In the genomic region with DNA sequence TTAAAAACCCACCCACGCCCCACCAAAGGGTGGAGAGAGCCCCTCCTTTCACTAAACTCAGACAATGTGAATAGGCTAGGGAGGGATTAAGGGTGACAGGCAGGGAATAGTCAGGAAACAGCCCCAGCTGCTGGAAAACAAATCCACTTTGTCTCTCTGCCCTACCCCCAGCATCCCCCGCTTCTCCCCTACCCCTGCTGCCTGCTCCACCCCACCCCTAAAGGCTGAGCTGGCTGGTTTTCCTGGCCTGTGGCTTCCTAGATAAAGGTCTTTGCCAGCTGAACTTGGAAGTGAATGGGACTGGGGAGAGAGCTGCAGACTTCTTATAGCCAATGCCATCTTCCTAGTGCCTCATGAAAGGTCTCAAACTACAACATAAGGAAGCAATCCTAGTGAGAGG, we compare ENCODE assay signal across 9 cellular contexts. TPM values are rescaled to one million over a fixed set of nuclear protein-coding genes. Genes with fewer than 3 reads are reported as not detected.
DNase-seq lines count a peak whose midpoint lies in the region; ATAC-seq and TF ChIP-seq lines count a peak whose summit lies in the region.
"Had no signal": no experiment of that assay in that cellular context is flagged by ENCODE, and none has a peak within 500 bp of the region (broad histone marks: within the 10 kb centered on the region; RNA-seq: fewer than 3 reads in every experiment).

No MANE protein-coding gene starts in this region.

- H3K4me1 Mint-ChIP-seq in brain: peaks cover 44% of the 10 kb centered on the region
- H3K4me1 Mint-ChIP-seq in activated CD4-positive, alpha-beta memory T cell treated with anti-CD3 and anti-CD28 coated beads, Interleukin-2, amount 10 ng/mL, durations not matched to agents 7 days and 5 days: peaks cover 10% of the 10 kb centered on the region

- H3K4me3 Mint-ChIP-seq in brain: peak overlapping the region in 2 of 5 experiments; percentile 37 to 58
- no peak overlapping the region for H3K4me3 Mint-ChIP-seq in activated CD4-positive, alpha-beta memory T cell treated with anti-CD3 and anti-CD28 coated beads, Interleukin-2, amount 10 ng/mL, durations not matched to agents 7 days and 5 days

- no peaks in the 10 kb centered on the region for H3K9me3 ChIP-seq in left ventricle myocardium inferior (replicated peaks)

- peaks cover 100% of the 10 kb centered on the region for H3K4me1 ChIP-seq in left ventricle myocardium inferior

- peak overlapping the region; percentile 61 to 93 (median 85) for H3K27ac Mint-ChIP-seq in brain
- no peak overlapping the region for H3K27ac Mint-ChIP-seq in activated CD4-positive, alpha-beta memory T cell treated with anti-CD3 and anti-CD28 coated beads, Interleukin-2, amount 10 ng/mL, durations not matched to agents 7 days and 5 days

- H3K27ac ChIP-seq in left ventricle myocardium inferior (replicated peaks): peak overlapping the region; percentile 100

- DNase-seq in C1 segment of cervical spinal cord (lab: John Stamatoyannopoulos, UW) (peak in 11 of 14 donors; percentile 31 to 85 (median 70)), left ventricle myocardium inferior (peak; percentile 56), posterior vena cava (ENCODE audit: low spot score) (peak; percentile 44)
- no peak for DNase-seq in activated CD4-positive, alpha-beta memory T cell treated with anti-CD3 and anti-CD28 coated beads, Interleukin-2, amount 10 ng/mL, durations not matched to agents 7 days and 5 days
- DNase-seq: NCI-H2107 had no signal

- H3K27me3 Mint-ChIP-seq in brain: no peaks in the 10 kb centered on the region
- peaks cover 17% of the 10 kb centered on the region for H3K27me3 Mint-ChIP-seq in activated CD4-positive, alpha-beta memory T cell treated with anti-CD3 and anti-CD28 coated beads, Interleukin-2, amount 10 ng/mL, durations not matched to agents 7 days and 5 days

- no peak for ATAC-seq in GM21381 (IDR thresholded peaks at IDR 0.05; ENCODE audit: unreplicated experiment)
- no peak for ATAC-seq in HG03039 (IDR thresholded peaks at IDR 0.05; ENCODE audit: unreplicated experiment)
- no peak for ATAC-seq in GM21390 (IDR thresholded peaks at IDR 0.05; ENCODE audit: unreplicated experiment)

- no peaks in the 10 kb centered on the region for H3K36me3 Mint-ChIP-seq in brain
- H3K36me3 Mint-ChIP-seq in activated CD4-positive, alpha-beta memory T cell treated with anti-CD3 and anti-CD28 coated beads, Interleukin-2, amount 10 ng/mL, durations not matched to agents 7 days and 5 days (ENCODE audit: low read depth): no peaks in the 10 kb centered on the region

- no peak for TF ChIP-seq CTCF in brain (conservative IDR thresholded peaks at IDR 0.05)
- no peak for TF ChIP-seq CTCF in left ventricle myocardium inferior (IDR thresholded peaks at IDR 0.05; ENCODE audit: borderline replicate concordance)

- peak overlapping the region; percentile 32 for H3K4me3 ChIP-seq in left ventricle myocardium inferior

- POLR2A ChIA-PET in activated CD4-positive, alpha-beta memory T cell treated with anti-CD3 and anti-CD28 coated beads, Interleukin-2, amount 10 ng/mL, durations not matched to agents 7 days and 5 days (lab: Charles Lee): interaction anchor here (1.5 to 3.8 kb wide), 3 partner anchors 15 to 95 kb away, joined by 4 to 18 read pairs (median 13); a partner anchor contains a TSS

- peaks cover 0 to 5% (median 2%) of the 10 kb centered on the region in 5 experiments for H3K9me3 Mint-ChIP-seq in brain
- no peaks in the 10 kb centered on the region for H3K9me3 Mint-ChIP-seq in activated CD4-positive, alpha-beta memory T cell treated with anti-CD3 and anti-CD28 coated beads, Interleukin-2, amount 10 ng/mL, durations not matched to agents 7 days and 5 days

- H3K27me3 ChIP-seq in left ventricle myocardium inferior (ENCODE audit: low read depth): no peaks in the 10 kb centered on the region

- CTCF ChIA-PET in activated CD4-positive, alpha-beta memory T cell treated with anti-CD3 and anti-CD28 coated beads, Interleukin-2, amount 10 ng/mL, durations not matched to agents 7 days and 5 days (lab: Charles Lee): interaction anchor here (0.6 to 15.8 kb wide), 9 partner anchors 9 to 119 kb away, joined by 3 to 342 read pairs (median 4); a partner anchor contains a TSS

- intact Hi-C loops in left ventricle myocardium inferior (cut with micrococcal nuclease) (loop anchor here (5.0 kb wide), 1 partner anchor 91 kb away; no protein-coding TSS in a partner anchor), posterior vena cava (cut with DNase I) (loop anchor here in 1 of 2 donors (10.0 kb wide), 1 partner anchor 83 kb away; no protein-coding TSS in a partner anchor)

- H3K36me3 ChIP-seq in left ventricle myocardium inferior: peaks cover 24% of the 10 kb centered on the region

RNA-seq across cellular contexts. Expression of a gene that starts 15.0 kb away (rescaled TPM):
- polyA plus RNA-seq in brain (ENCODE audit: insufficient read depth, low read depth, low replicate concordance): 36.9 TPM
- total RNA-seq in left ventricle myocardium inferior (205 TPM), posterior vena cava (100 to 1,000 TPM; 733 to 737 TPM)
- total RNA-seq in activated CD4-positive, alpha-beta memory T cell treated with anti-CD3 and anti-CD28 coated beads, Interleukin-2, amount 10 ng/mL, durations not matched to agents 7 days and 5 days: 1 to 10 TPM; 1.0 to 1.1 TPM

RNA-seq across cellular contexts. Expression of a gene that starts 19.8 kb away (rescaled TPM):
- polyA plus RNA-seq in brain (ENCODE audit: insufficient read depth, low read depth, low replicate concordance): 81.5 TPM
- total RNA-seq in left ventricle myocardium inferior (116 TPM), posterior vena cava (100 to 1,000 TPM; 230 to 241 TPM)
- total RNA-seq in activated CD4-positive, alpha-beta memory T cell treated with anti-CD3 and anti-CD28 coated beads, Interleukin-2, amount 10 ng/mL, durations not matched to agents 7 days and 5 days: 100 to 1,000 TPM; 130 to 135 TPM

RNA-seq across cellular contexts. Expression of a gene that starts 50.6 kb away (rescaled TPM):
- polyA plus RNA-seq in brain (ENCODE audit: insufficient read depth, low read depth, low replicate concordance): 163 TPM
- total RNA-seq in left ventricle myocardium inferior (25.6 TPM), posterior vena cava (10 to 100 TPM; 69.6 to 70.1 TPM)
- 1 to 10 TPM; 5.8 to 8.6 TPM for total RNA-seq in activated CD4-positive, alpha-beta memory T cell treated with anti-CD3 and anti-CD28 coated beads, Interleukin-2, amount 10 ng/mL, durations not matched to agents 7 days and 5 days

Comparison
In these comparisons a context has a peak if more than half of its experiments do, and no peak if none do; other contexts are left out.
1. RNA of a gene that starts 15.0 kb away (total RNA-seq): 733 to 737 TPM in posterior vena cava and 205 TPM in left ventricle myocardium inferior (single experiment); 1.0 to 1.1 TPM in activated CD4-positive, alpha-beta memory T cell treated with anti-CD3 and anti-CD28 coated beads, Interleukin-2, amount 10 ng/mL, durations not matched to agents 7 days and 5 days; every median in the first group is over 100 times any median in the second.